1 cellular context compared by ENCODE assay signal in the genomic region with DNA sequence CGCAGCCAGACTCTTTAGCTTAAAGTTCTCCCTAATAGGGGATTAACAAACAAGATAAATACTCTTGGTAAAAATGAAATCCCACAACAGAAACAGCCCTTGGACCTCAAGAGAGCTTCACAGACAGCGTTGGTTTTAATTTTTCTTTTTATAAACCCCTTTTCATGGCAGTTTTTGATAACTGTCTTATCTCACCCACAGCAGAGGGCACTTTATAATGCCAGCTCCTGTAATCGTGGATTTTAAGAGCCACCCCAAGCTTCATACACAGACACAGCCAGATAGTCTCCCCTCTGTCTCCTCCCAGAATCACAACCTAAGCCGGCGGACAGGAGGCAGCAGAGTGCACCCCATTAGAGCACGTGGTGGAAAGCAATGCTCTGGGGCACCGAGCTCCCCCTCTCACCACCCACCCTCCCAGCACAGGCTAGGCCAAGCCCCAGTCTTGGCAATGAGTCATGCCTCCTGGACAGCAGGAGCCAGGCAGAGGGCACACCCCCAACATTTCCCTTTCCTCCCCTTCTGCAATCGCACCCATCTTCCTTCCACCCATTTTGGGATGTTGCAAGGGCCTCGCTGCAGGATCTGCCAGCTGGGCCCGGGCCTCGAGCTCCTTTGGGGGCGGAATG.
TF ChIP-seq lines count a peak whose summit lies in the region.

No MANE protein-coding gene starts in this region.

TF ChIP-seq in HEK293, 187 proteins besides CTCF, POLR2A, EP300 and RAD21 (continued from another document and continues in another):
- TF ChIP-seq SP7 (tag by site-specific recombination; IDR thresholded peaks at IDR 0.05), result peak; percentile 39; the same call in 1 of the 2 replicates
- peak; percentile 55 for TF ChIP-seq ZIC2 (tag by site-specific recombination; IDR thresholded peaks at IDR 0.05)
- no peak for TF ChIP-seq ZNF654 (tag by site-specific recombination; IDR thresholded peaks at IDR 0.05; ENCODE audit: low read depth)
- peak; percentile 75 for TF ChIP-seq ZBTB10 (tag by site-specific recombination; IDR thresholded peaks at IDR 0.05)
- peak; percentile 89 for TF ChIP-seq GLIS1 (tag by site-specific recombination; IDR thresholded peaks at IDR 0.05)
- peak; percentile 44; the same call in 1 of the 2 replicates for TF ChIP-seq HIC1 (tag by site-specific recombination; IDR thresholded peaks at IDR 0.05)
- TF ChIP-seq, protein P1, sequence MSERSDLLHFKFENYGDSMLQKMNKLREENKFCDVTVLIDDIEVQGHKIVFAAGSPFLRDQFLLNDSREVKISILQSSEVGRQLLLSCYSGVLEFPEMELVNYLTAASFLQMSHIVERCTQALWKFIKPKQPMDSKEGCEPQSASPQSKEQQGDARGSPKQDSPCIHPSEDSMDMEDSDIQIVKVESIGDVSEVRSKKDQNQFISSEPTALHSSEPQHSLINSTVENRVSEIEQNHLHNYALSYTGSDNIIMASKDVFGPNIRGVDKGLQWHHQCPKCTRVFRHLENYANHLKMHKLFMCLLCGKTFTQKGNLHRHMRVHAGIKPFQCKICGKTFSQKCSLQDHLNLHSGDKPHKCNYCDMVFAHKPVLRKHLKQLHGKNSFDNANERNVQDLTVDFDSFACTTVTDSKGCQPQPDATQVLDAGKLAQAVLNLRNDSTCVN (tag by site-specific recombination; optimal IDR thresholded peaks at IDR 0.05), result peak; percentile 21
- 0 out of 2 replicates have a peak, but pooled peaks have one; percentile 37 for TF ChIP-seq ZNF366 (tag by site-specific recombination; conservative IDR thresholded peaks at IDR 0.05)
- 0 out of 2 replicates have a peak, but pooled peaks have one; percentile 16 for TF ChIP-seq ZEB2 (tag by site-specific recombination; IDR thresholded peaks at IDR 0.05)
- no peak for TF ChIP-seq IKZF3 (tag by site-specific recombination; IDR thresholded peaks at IDR 0.05)
- TF ChIP-seq GLIS2 (tag by site-specific recombination; IDR thresholded peaks at IDR 0.05), result peak; percentile 80
- TF ChIP-seq, protein P2, sequence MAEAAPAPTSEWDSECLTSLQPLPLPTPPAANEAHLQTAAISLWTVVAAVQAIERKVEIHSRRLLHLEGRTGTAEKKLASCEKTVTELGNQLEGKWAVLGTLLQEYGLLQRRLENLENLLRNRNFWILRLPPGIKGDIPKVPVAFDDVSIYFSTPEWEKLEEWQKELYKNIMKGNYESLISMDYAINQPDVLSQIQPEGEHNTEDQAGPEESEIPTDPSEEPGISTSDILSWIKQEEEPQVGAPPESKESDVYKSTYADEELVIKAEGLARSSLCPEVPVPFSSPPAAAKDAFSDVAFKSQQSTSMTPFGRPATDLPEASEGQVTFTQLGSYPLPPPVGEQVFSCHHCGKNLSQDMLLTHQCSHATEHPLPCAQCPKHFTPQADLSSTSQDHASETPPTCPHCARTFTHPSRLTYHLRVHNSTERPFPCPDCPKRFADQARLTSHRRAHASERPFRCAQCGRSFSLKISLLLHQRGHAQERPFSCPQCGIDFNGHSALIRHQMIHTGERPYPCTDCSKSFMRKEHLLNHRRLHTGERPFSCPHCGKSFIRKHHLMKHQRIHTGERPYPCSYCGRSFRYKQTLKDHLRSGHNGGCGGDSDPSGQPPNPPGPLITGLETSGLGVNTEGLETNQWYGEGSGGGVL (tag by site-specific recombination; IDR thresholded peaks at IDR 0.05), result peak; percentile 79
- TF ChIP-seq KLF1 (tag by site-specific recombination; IDR thresholded peaks at IDR 0.05), result peak; percentile 42; the same call in 1 of the 2 replicates
- no peak for TF ChIP-seq ZNF280D (tag by site-specific recombination; IDR thresholded peaks at IDR 0.05)
- TF ChIP-seq, protein P3, sequence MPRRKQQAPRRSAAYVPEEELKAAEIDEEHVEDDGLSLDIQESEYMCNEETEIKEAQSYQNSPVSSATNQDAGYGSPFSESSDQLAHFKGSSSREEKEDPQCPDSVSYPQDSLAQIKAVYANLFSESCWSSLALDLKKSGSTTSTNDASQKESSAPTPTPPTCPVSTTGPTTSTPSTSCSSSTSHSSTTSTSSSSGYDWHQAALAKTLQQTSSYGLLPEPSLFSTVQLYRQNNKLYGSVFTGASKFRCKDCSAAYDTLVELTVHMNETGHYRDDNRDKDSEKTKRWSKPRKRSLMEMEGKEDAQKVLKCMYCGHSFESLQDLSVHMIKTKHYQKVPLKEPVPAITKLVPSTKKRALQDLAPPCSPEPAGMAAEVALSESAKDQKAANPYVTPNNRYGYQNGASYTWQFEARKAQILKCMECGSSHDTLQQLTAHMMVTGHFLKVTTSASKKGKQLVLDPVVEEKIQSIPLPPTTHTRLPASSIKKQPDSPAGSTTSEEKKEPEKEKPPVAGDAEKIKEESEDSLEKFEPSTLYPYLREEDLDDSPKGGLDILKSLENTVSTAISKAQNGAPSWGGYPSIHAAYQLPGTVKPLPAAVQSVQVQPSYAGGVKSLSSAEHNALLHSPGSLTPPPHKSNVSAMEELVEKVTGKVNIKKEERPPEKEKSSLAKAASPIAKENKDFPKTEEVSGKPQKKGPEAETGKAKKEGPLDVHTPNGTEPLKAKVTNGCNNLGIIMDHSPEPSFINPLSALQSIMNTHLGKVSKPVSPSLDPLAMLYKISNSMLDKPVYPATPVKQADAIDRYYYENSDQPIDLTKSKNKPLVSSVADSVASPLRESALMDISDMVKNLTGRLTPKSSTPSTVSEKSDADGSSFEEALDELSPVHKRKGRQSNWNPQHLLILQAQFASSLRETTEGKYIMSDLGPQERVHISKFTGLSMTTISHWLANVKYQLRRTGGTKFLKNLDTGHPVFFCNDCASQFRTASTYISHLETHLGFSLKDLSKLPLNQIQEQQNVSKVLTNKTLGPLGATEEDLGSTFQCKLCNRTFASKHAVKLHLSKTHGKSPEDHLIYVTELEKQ (tag by site-specific recombination; IDR thresholded peaks at IDR 0.05; ENCODE audit: borderline replicate concordance), result peak; percentile 9; the same call in 1 of the 2 replicates
- TF ChIP-seq ZNF510 (tag by site-specific recombination; IDR thresholded peaks at IDR 0.05; ENCODE audit: insufficient replicate concordance), result no peak
- no peak for TF ChIP-seq ZNF423 (tag by site-specific recombination; IDR thresholded peaks at IDR 0.05)
- TF ChIP-seq ZBTB1 (tag by site-specific recombination; IDR thresholded peaks at IDR 0.05), result no peak
- peak; percentile 78 for TF ChIP-seq ZBTB8A (tag by site-specific recombination; IDR thresholded peaks at IDR 0.05)
- TF ChIP-seq TCF7L2 (IDR thresholded peaks at IDR 0.05; ENCODE audit: borderline replicate concordance, low read depth, low read length), result no peak
- peak; percentile 62 for TF ChIP-seq REST (tag by site-specific recombination; IDR thresholded peaks at IDR 0.05)
- TF ChIP-seq, protein P4, sequence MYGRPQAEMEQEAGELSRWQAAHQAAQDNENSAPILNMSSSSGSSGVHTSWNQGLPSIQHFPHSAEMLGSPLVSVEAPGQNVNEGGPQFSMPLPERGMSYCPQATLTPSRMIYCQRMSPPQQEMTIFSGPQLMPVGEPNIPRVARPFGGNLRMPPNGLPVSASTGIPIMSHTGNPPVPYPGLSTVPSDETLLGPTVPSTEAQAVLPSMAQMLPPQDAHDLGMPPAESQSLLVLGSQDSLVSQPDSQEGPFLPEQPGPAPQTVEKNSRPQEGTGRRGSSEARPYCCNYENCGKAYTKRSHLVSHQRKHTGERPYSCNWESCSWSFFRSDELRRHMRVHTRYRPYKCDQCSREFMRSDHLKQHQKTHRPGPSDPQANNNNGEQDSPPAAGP (tag by site-specific recombination; IDR thresholded peaks at IDR 0.05), result peak; percentile 68
- TF ChIP-seq PATZ1 (tag by site-specific recombination; IDR thresholded peaks at IDR 0.05), result peak; percentile 65
- TF ChIP-seq KLF10 (tag by site-specific recombination; IDR thresholded peaks at IDR 0.05), result peak; percentile 72
- no peak for TF ChIP-seq ZNF10 (tag by site-specific recombination; IDR thresholded peaks at IDR 0.05)
- TF ChIP-seq SP2 (tag by site-specific recombination; IDR thresholded peaks at IDR 0.05), result peak; percentile 71
- TF ChIP-seq ZNF76 (tag by site-specific recombination; IDR thresholded peaks at IDR 0.05; ENCODE audit: borderline replicate concordance, low read depth), result 0 out of 2 replicates have a peak, but pooled peaks have one; percentile 23
- TF ChIP-seq ZNF600 (tag by site-specific recombination; IDR thresholded peaks at IDR 0.05), result peak; percentile 24; the same call in 1 of the 2 replicates
- TF ChIP-seq YY1 (tag by site-specific recombination; IDR thresholded peaks at IDR 0.05), result no peak
